ENCODE assay signal across 10 cellular contexts in genomic region chr4:92136434-92136833, GRCh38.
"Had no signal": no experiment of that assay in that cellular context is flagged by ENCODE, and none has a peak within 500 bp of the region (broad histone marks: within the 10 kb centered on the region; RNA-seq: fewer than 3 reads in every experiment).

No MANE protein-coding gene starts in this region.

- H3K4me1 Mint-ChIP-seq: IgD-negative memory B cell had no signal

- H3K4me2 ChIP-seq: KMS-11 had no signal

- H3K36me3 Mint-ChIP-seq: IgD-negative memory B cell had no signal

- FAIRE-seq: HepG2, HTR-8/SVneo had no signal

- DNase-seq: IMR-90, Karpas-422, Kasumi-1, KBM-7, KG1 had no signal

- H3K9ac ChIP-seq: KMS-11 had no signal

- ATAC-seq: HepG2 had no signal

- H3K27ac Mint-ChIP-seq: IgD-negative memory B cell had no signal

- H3K27ac ChIP-seq: HL-60, KMS-11 had no signal

- H3K27me3 Mint-ChIP-seq: IgD-negative memory B cell had no signal

- H3K4me3 Mint-ChIP-seq: IgD-negative memory B cell had no signal
